ENCODE assay signal across 9 cellular contexts in the genomic region with DNA sequence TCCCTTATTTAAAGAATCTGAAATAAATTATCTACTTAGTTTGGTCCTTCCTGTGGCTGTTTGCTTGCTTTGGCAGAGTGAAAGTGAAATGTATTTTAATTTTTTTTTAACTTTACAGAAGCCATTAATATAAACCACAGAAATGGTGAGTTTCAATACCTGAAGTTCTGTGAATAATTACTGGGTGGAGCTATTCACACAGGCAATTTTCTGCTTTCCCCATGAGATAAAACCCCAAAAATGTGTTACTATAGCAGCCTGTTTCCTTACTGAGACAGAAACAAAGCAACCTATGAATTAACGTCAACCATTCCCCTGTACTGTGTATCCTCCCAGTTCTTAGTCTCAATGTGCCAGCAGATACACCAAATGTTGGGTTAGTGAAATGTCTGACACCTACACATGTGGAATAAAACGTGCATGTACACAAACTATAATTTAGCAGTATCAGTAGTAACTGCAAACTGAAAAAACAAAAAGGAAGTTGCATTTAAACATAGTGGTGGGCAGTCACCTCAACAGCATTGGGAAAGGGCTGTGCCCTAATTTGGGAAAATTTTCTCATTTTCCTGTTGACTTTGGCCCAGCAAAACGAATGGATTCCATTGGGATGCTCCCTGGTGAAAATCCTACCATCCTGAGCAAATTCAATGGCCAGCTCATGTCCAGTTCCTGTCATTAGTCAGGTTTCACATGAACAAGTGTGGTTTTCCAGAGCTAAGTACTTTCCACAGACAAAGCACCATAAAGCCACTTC.
DNase-seq lines count a peak whose midpoint lies in the region; ATAC-seq, FAIRE-seq and TF ChIP-seq lines count a peak whose summit lies in the region.
"Had no signal": no experiment of that assay in that cellular context is flagged by ENCODE, and none has a peak within 500 bp of the region (broad histone marks: within the 10 kb centered on the region; RNA-seq: fewer than 3 reads in every experiment).

No MANE protein-coding gene starts in this region.

- H3K4me3 Mint-ChIP-seq in immature natural killer cell (peak overlapping the region; percentile 22 to 76 (median 58)), neural progenitor cell (no peak overlapping the region)

- peak; percentile 80 for FAIRE-seq in GM12891 (lab: Jason Lieb, UNC)

- ATAC-seq in GM19468 (IDR thresholded peaks at IDR 0.05; ENCODE audit: extremely low read depth, unreplicated experiment) = peak; percentile 79
- peak; percentile 85 for ATAC-seq in HG03354 (IDR thresholded peaks at IDR 0.05; ENCODE audit: poor library complexity, severe bottlenecking, unreplicated experiment)
- ATAC-seq in aorta (ENCODE audit: low FRiP score) = no peak

- 53 to 58% methylated on average over 3 of the region's 3 CpGs for WGBS in aorta, 2 donors

- DNase-seq in GM12891 (ENCODE audit: insufficient read length, low spot score) (peak; percentile 19), immature natural killer cell (peak in 2 of 3 donors; percentile 2 to 27), NCI-H69 (lab: John Stamatoyannopoulos, UW) (no peak), neural progenitor cell (ENCODE audit: low spot score) (no peak), kidney glomerular epithelial cell (lab: John Stamatoyannopoulos, UW) (no peak), aorta (no peak)

- H3K27ac Mint-ChIP-seq in immature natural killer cell = peak overlapping the region; percentile 49 to 91 (median 78)
- no peak overlapping the region for H3K27ac Mint-ChIP-seq in neural progenitor cell

- peaks cover 2 to 3% (median 2%) of the 10 kb centered on the region in 3 donors for H3K27me3 Mint-ChIP-seq in immature natural killer cell (ENCODE audit: low read depth in 3 of 3)
- H3K27me3 Mint-ChIP-seq in neural progenitor cell (ENCODE audit: insufficient read depth, low read depth) = peaks cover 6% of the 10 kb centered on the region

- no peak for TF ChIP-seq POLR2A in GM12891 (IDR thresholded peaks at IDR 0.05; ENCODE audit: low read depth, low read length)

- H3K27ac ChIP-seq in neural progenitor cell = no peak overlapping the region
- H3K27ac ChIP-seq in aorta (ENCODE audit: low read depth in 1 of 2, low read length in 2 of 2) = peak overlapping the region in 1 of 2 donors; percentile 4

- H3K9ac ChIP-seq in neural progenitor cell = no peak overlapping the region

- no peak overlapping the region for H3K4me2 ChIP-seq in neural progenitor cell

- no peak for TF ChIP-seq CTCF in neural progenitor cell (IDR thresholded peaks at IDR 0.05)

- H3K4me1 ChIP-seq in neural progenitor cell (no peaks in the 10 kb centered on the region), aorta (ENCODE audit: control insufficient read depth in 1 of 2, insufficient read depth in 2 of 2, low read length in 2 of 2) (no peaks in the 10 kb centered on the region)

- no peaks in the 10 kb centered on the region for H3K79me2 ChIP-seq in neural progenitor cell (ENCODE audit: low read depth)

- peaks cover 23 to 24% of the 10 kb centered on the region in 2 donors for H3K4me1 Mint-ChIP-seq in immature natural killer cell
- no peaks in the 10 kb centered on the region for H3K4me1 Mint-ChIP-seq in neural progenitor cell

- H3K27me3 ChIP-seq in neural progenitor cell (no peaks in the 10 kb centered on the region), aorta (ENCODE audit: control insufficient read depth in 1 of 2, insufficient read depth in 2 of 2, low read length in 1 of 2) (no peaks in the 10 kb centered on the region)

- H3K9me3 ChIP-seq in neural progenitor cell (ENCODE audit: low read depth) (no peaks in the 10 kb centered on the region), aorta (ENCODE audit: control insufficient read depth, low read length) (no peaks in the 10 kb centered on the region)

- no peaks in the 10 kb centered on the region for H4K20me1 ChIP-seq in neural progenitor cell (ENCODE audit: low read depth)

- intact Hi-C loops in aorta (cut with DNase I) = no loop called here

- H3K4me3 ChIP-seq in neural progenitor cell (no peak overlapping the region), aorta (ENCODE audit: low read length in 2 of 2) (no peak overlapping the region)
- H3K4me3 ChIP-seq: skin epidermis had no signal

- no peaks in the 10 kb centered on the region for H3K36me3 ChIP-seq in neural progenitor cell
- H3K36me3 ChIP-seq in aorta (ENCODE audit: control insufficient read depth in 1 of 2, insufficient read depth in 2 of 2, low read length in 1 of 2) = no peaks in the 10 kb centered on the region

- H3K36me3 Mint-ChIP-seq in immature natural killer cell = no peaks in the 10 kb centered on the region
- H3K36me3 Mint-ChIP-seq in neural progenitor cell = no peaks in the 10 kb centered on the region

- no peak overlapping the region for H2AFZ ChIP-seq in neural progenitor cell (replicated peaks)

- H3F3A ChIP-seq in neural progenitor cell (ENCODE audit: low read depth) = no peaks in the 10 kb centered on the region

- no peaks in the 10 kb centered on the region for H3K9me3 Mint-ChIP-seq in immature natural killer cell
- peaks cover 2% of the 10 kb centered on the region for H3K9me3 Mint-ChIP-seq in neural progenitor cell

TF ChIP-seq in GM12891, 5 proteins besides CTCF, POLR2A, EP300 and RAD21:
- TF ChIP-seq SPI1 (IDR thresholded peaks at IDR 0.05; ENCODE audit: low read depth, low read length) (no peak), PAX5 (IDR thresholded peaks at IDR 0.05; ENCODE audit: insufficient read depth, low read length, severe bottlenecking) (no peak), TAF1 (IDR thresholded peaks at IDR 0.05; ENCODE audit: low read depth, low read length) (no peak), POU2F2 (IDR thresholded peaks at IDR 0.05; ENCODE audit: low read depth, low read length) (no peak), POLR2AphosphoS5 (IDR thresholded peaks at IDR 0.05; ENCODE audit: low read depth, low read length) (no peak)

Comparison
In these comparisons a context has a peak if more than half of its experiments do, and no peak if none do; other contexts are left out.
1. DNase-seq: peak in GM12891 (single experiment) and immature natural killer cell (2 of 3); none in NCI-H69 (single experiment), neural progenitor cell (single experiment), kidney glomerular epithelial cell (single experiment) and aorta (0 of 2).